ENCODE assay signal across 8 cellular contexts in the genomic region with DNA sequence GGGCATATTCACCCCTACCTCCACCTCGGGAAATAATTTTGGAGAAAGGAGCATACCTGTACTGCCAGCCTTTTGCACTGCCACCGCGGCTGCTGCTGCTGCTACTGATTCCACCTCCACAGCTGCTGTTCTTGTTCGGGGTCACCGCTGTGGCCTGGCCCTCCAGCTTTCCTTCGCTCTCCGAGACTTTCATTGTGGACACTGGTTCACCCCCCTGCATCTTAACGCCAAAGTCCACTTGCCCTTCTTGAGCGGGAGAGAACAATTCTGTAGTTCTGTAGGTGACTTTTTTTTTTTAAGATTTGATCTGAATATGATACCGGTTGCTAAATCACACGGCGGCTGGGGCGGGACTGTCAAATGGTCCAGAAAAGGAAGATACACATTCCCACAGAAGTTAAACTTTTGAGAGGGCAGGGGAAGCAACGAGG. TPM values are rescaled to one million over a fixed set of nuclear protein-coding genes. Genes with fewer than 3 reads are reported as not detected.
DNase-seq lines count a peak whose midpoint lies in the region; ATAC-seq and TF ChIP-seq lines count a peak whose summit lies in the region.

No MANE protein-coding gene starts in this region.

- no peak for TF ChIP-seq RAD21 in SK-N-SH (IDR thresholded peaks at IDR 0.05; ENCODE audit: low read length)

- H2AFZ ChIP-seq in SK-N-SH (ENCODE audit: low read depth) (peak overlapping the region; percentile 83; the same call in 1 of the 2 replicates), neural progenitor cell (replicated peaks) (peak overlapping the region; percentile 66)

- H3K9ac ChIP-seq in SK-N-SH: peak overlapping the region; percentile 85
- H3K9ac ChIP-seq in neural progenitor cell: peak overlapping the region; percentile 70

- POLR2A ChIA-PET in SK-N-SH (lab: Yijun Ruan, JAX): interaction anchor here (0.6 kb wide), 1 partner anchor 631 kb away, joined by 3 read pairs; no protein-coding TSS in a partner anchor

- CTCF ChIA-PET in SK-N-SH (lab: Yijun Ruan, JAX): interaction anchor here (0.7 to 2.4 kb wide), 4 partner anchors 9 to 1029 kb away, joined by 3 to 15 read pairs (median 3); no protein-coding TSS in a partner anchor

- H3K36me3 ChIP-seq in SK-N-SH (replicated peaks in 1 of 2; ENCODE audit: control insufficient read depth in 1 of 2, insufficient read depth in 2 of 2, low read length in 1 of 2): peaks cover 0 to 8% of the 10 kb centered on the region in 2 experiments
- H3K36me3 ChIP-seq in esophagus (ENCODE audit: control insufficient read depth in 2 of 2, insufficient read depth in 2 of 2, low read length in 1 of 2): no peaks in the 10 kb centered on the region
- no peaks in the 10 kb centered on the region for H3K36me3 ChIP-seq in neural progenitor cell

- no peaks in the 10 kb centered on the region for H3K9me3 ChIP-seq in SK-N-SH
- H3K9me3 ChIP-seq in esophagus (ENCODE audit: control insufficient read depth in 2 of 2, insufficient read depth in 1 of 2, low read depth in 1 of 2, low read length in 1 of 2): no peaks in the 10 kb centered on the region
- H3K9me3 ChIP-seq in neural progenitor cell (ENCODE audit: low read depth): no peaks in the 10 kb centered on the region

- ATAC-seq in HG03196 (IDR thresholded peaks at IDR 0.05; ENCODE audit: unreplicated experiment) (no peak), HG03520 (IDR thresholded peaks at IDR 0.05; ENCODE audit: unreplicated experiment) (no peak)

- peak overlapping the region; percentile 73 to 78 for H3K4me3 ChIP-seq in SK-N-SH (ENCODE audit: low read depth in 2 of 2, low read length in 1 of 2)
- peak overlapping the region; percentile 70 to 84 for H3K4me3 ChIP-seq in esophagus (ENCODE audit: low read depth in 1 of 2, low read length in 2 of 2)
- H3K4me3 ChIP-seq in neural progenitor cell: peak overlapping the region; percentile 76

- peak overlapping the region; percentile 90 for H3K27ac Mint-ChIP-seq in T-helper 2 cell treated with Interferon-gamma antibody and Interleukin-4, amounts not matched to agents 5 μg/mL and 100 μg/mL, for 36 hours
- H3K27ac Mint-ChIP-seq in neural progenitor cell: peak overlapping the region; percentile 88

- peaks cover 11% of the 10 kb centered on the region for H3K36me3 Mint-ChIP-seq in T-helper 2 cell treated with Interferon-gamma antibody and Interleukin-4, amounts not matched to agents 5 μg/mL and 100 μg/mL, for 36 hours (ENCODE audit: low read depth)
- peaks cover 19% of the 10 kb centered on the region for H3K36me3 Mint-ChIP-seq in neural progenitor cell

- TF ChIP-seq CTCF in SK-N-SH (IDR thresholded peaks at IDR 0.05) (no peak), neural progenitor cell (IDR thresholded peaks at IDR 0.05) (no peak)

- 2% methylated on average over 14 of the region's 14 CpGs for WGBS in SK-N-SH (ENCODE audit: low lambda C conversion rate)
- 0 to 1% methylated on average over 14 of the region's 14 CpGs for WGBS in esophagus, 2 donors

- no peak for TF ChIP-seq EP300 in SK-N-SH (IDR thresholded peaks at IDR 0.05; ENCODE audit: borderline replicate concordance in 1 of 2, low read depth in 1 of 2, low read length in 1 of 2)

- H3K4me2 ChIP-seq in SK-N-SH (peak overlapping the region; percentile 77), neural progenitor cell (peak overlapping the region; percentile 93)

- H3K27ac ChIP-seq in SK-N-SH (ENCODE audit: low read depth in 2 of 2, low read length in 1 of 2): peak overlapping the region; percentile 89
- H3K27ac ChIP-seq in esophagus (ENCODE audit: low read depth in 2 of 2, low read length in 1 of 2): peak overlapping the region; percentile 91 to 92
- peak overlapping the region; percentile 95 for H3K27ac ChIP-seq in neural progenitor cell

- H3F3A ChIP-seq in SK-N-SH (replicated peaks; ENCODE audit: insufficient read depth): peaks cover 12% of the 10 kb centered on the region
- H3F3A ChIP-seq in neural progenitor cell (ENCODE audit: low read depth): peaks cover 20% of the 10 kb centered on the region

- peak overlapping the region; percentile 97 for H3K4me3 Mint-ChIP-seq in T-helper 2 cell treated with Interferon-gamma antibody and Interleukin-4, amounts not matched to agents 5 μg/mL and 100 μg/mL, for 36 hours
- peak overlapping the region; percentile 98 for H3K4me3 Mint-ChIP-seq in neural progenitor cell

- peaks cover 37% of the 10 kb centered on the region for H3K4me1 Mint-ChIP-seq in T-helper 2 cell treated with Interferon-gamma antibody and Interleukin-4, amounts not matched to agents 5 μg/mL and 100 μg/mL, for 36 hours (ENCODE audit: low read depth)
- H3K4me1 Mint-ChIP-seq in neural progenitor cell: peaks cover 33% of the 10 kb centered on the region

- H3K27me3 ChIP-seq in SK-N-SH (ENCODE audit: insufficient read depth) (no peaks in the 10 kb centered on the region), esophagus (ENCODE audit: control insufficient read depth in 1 of 2, insufficient read depth in 2 of 2, low read length in 2 of 2) (no peaks in the 10 kb centered on the region), neural progenitor cell (no peaks in the 10 kb centered on the region)

- no peaks in the 10 kb centered on the region for H3K9me2 ChIP-seq in SK-N-SH

- no peaks in the 10 kb centered on the region for H3K9me3 Mint-ChIP-seq in T-helper 2 cell treated with Interferon-gamma antibody and Interleukin-4, amounts not matched to agents 5 μg/mL and 100 μg/mL, for 36 hours
- peaks cover 4% of the 10 kb centered on the region for H3K9me3 Mint-ChIP-seq in neural progenitor cell

- H3K79me2 ChIP-seq in SK-N-SH (ENCODE audit: insufficient read depth) (peaks cover 61% of the 10 kb centered on the region), neural progenitor cell (ENCODE audit: low read depth) (peaks cover 64% of the 10 kb centered on the region)

- no peak for DNase-seq in T-helper 2 cell treated with Interferon-gamma antibody and Interleukin-4, amounts not matched to agents 5 μg/mL and 100 μg/mL, for 36 hours (ENCODE audit: low spot score)
- DNase-seq in T-helper 2 cell (no peak), SK-N-SH (peak; percentile 32), neural progenitor cell (ENCODE audit: low spot score) (peak; percentile 53), cerebellum (ENCODE audit: low spot score) (no peak)

- peaks cover 0 to 14% of the 10 kb centered on the region in 2 experiments; a peak in 3 of 4 replicates for H3K4me1 ChIP-seq in SK-N-SH (ENCODE audit: control insufficient read depth in 1 of 2, insufficient read depth in 2 of 2, low read depth in 1 of 2, low read length in 1 of 2)
- H3K4me1 ChIP-seq in esophagus (ENCODE audit: control insufficient read depth in 2 of 2, insufficient read depth in 2 of 2, low read length in 1 of 2): no peaks in the 10 kb centered on the region
- H3K4me1 ChIP-seq in neural progenitor cell: peaks cover 32% of the 10 kb centered on the region

- no peaks in the 10 kb centered on the region for H4K20me1 ChIP-seq in SK-N-SH (ENCODE audit: insufficient read depth)
- H4K20me1 ChIP-seq in neural progenitor cell (ENCODE audit: low read depth): peaks cover 34% of the 10 kb centered on the region

- H3K27me3 Mint-ChIP-seq in T-helper 2 cell treated with Interferon-gamma antibody and Interleukin-4, amounts not matched to agents 5 μg/mL and 100 μg/mL, for 36 hours (ENCODE audit: low read depth): no peaks in the 10 kb centered on the region
- H3K27me3 Mint-ChIP-seq in neural progenitor cell (ENCODE audit: insufficient read depth, low read depth): peaks cover 5% of the 10 kb centered on the region

TF ChIP-seq in SK-N-SH, 30 proteins besides CTCF, POLR2A, EP300 and RAD21:
- TF ChIP-seq SMC3 (IDR thresholded peaks at IDR 0.05; ENCODE audit: low read depth, low read length): no peak
- no peak for TF ChIP-seq RCOR1 (IDR thresholded peaks at IDR 0.05; ENCODE audit: low read length)
- no peak for TF ChIP-seq FOSL2 (IDR thresholded peaks at IDR 0.05; ENCODE audit: borderline replicate concordance, low read depth)

RNA-seq across cellular contexts. Expression of gene OSBPL11, which starts 0.7 kb away (rescaled TPM):
- polyA plus RNA-seq in SK-N-SH (2012; rRNA removed) (2.5 and 3.6 TPM in 2 replicates), esophagus (1 to 10 TPM; 5.5 to 5.9 TPM)
- 4.7 and 5.1 TPM in 2 replicates for polyA plus RNA-seq in SK-N-SH (2012; cell fraction: cytosol; rRNA removed)
- 1.1 and 3.0 TPM in 2 replicates for polyA plus RNA-seq in SK-N-SH (2012; cell fraction: nucleus; rRNA removed)
- total RNA-seq in neural progenitor cell (ENCODE audit: low replicate concordance) (17.5 and 21.8 TPM in 2 replicates), cerebellum (15.1 TPM)

Comparison
In these comparisons a context has a peak if more than half of its experiments do, and no peak if none do; other contexts are left out.
1. DNase-seq: peak in SK-N-SH (single experiment) and neural progenitor cell (single experiment); none in T-helper 2 cell treated with Interferon-gamma antibody and Interleukin-4, amounts not matched to agents 5 μg/mL and 100 μg/mL, for 36 hours (single experiment), T-helper 2 cell (0 of 5) and cerebellum (single experiment).
2. Peak in every context shown above with its lines, with median percentiles within 50 percentile points of each other: H3K27ac ChIP-seq and H3K4me3 ChIP-seq.